ENCODE assay signal across 10 cellular contexts in the genomic region with DNA sequence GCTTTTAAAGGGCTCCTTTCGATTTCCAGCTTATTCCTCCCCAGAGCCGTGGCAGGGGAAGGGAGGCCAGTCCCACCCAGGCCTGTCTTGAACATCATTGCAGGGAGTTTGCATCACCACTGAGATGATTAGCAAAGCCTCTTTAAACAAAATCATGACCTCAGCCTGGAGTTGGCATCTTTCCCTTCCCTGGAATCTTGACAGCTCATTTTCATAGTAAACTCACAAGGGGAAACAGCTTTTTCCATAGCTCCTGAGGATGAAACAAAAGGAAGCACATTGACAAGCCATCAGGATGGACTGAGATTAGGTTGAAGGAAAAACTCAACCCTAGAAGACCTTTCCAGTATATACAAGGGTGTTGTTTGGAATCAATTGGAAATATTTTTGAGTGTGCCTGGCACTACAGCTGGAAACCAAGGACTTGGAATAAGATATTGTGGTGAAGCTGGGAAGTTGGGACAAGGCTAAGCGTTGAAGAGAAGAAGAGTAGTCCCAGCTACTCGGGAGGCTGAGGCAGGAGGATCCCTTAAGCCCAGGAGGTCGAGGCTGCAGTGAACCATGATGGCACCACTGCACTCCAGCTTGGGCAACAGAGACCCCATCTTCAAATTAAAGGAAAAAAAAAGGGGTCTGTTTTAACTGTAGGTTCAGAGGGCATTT. TPM values are rescaled to one million over a fixed set of nuclear protein-coding genes. Genes with fewer than 3 reads are reported as not detected.
DNase-seq lines count a peak whose midpoint lies in the region; ATAC-seq and TF ChIP-seq lines count a peak whose summit lies in the region.
"Had no signal": no experiment of that assay in that cellular context is flagged by ENCODE, and none has a peak within 500 bp of the region (broad histone marks: within the 10 kb centered on the region; RNA-seq: fewer than 3 reads in every experiment).

No MANE protein-coding gene starts in this region.

- TF ChIP-seq CTCF in AG10803 (conservative IDR thresholded peaks at IDR 0.05; ENCODE audit: low read length) (no peak), foreskin fibroblast (IDR thresholded peaks at IDR 0.05; ENCODE audit: low read depth, low read length) (no peak), ovary (IDR thresholded peaks at IDR 0.05) (no peak)

- TF ChIP-seq POLR2A in ovary (IDR thresholded peaks at IDR 0.05), result peak; percentile 44

- H3K9me3 ChIP-seq in SJCRH30 (replicated peaks) (no peaks in the 10 kb centered on the region), ovary (no peaks in the 10 kb centered on the region)

- H3K27ac ChIP-seq in SJCRH30, result 0 out of 2 replicates have a peak overlapping the region, but pooled peaks have one; percentile 9
- H3K27ac ChIP-seq in ovary, result peak overlapping the region in 1 of 2 donors; percentile 73

- DNase-seq in AG10803 (ENCODE audit: low read depth) (peak; percentile 99), SJCRH30 (peak; percentile 54 to 62), foreskin fibroblast (peak; percentile 98 to 100), ovary (peak in 4 of 5 donors; percentile 64 to 92 (median 78)), NCI-H748 (lab: John Stamatoyannopoulos, UW; ENCODE audit: unreplicated experiment) (no peak), islet precursor cell (no peak)
- no peak for DNase-seq in activated CD4-positive, alpha-beta T cell treated with anti-CD3 and anti-CD28 coated beads, Interleukin-2, amount 50 U/mL, for 1 hour
- DNase-seq: activated CD8-positive, alpha-beta T cell treated with anti-CD3 and anti-CD28 coated beads for 36 hours; natural killer cell had no signal

- TF ChIP-seq EP300 in ovary (IDR thresholded peaks at IDR 0.05), result peak; percentile 46

- peaks cover 13% of the 10 kb centered on the region for H3K4me1 ChIP-seq in SJCRH30
- H3K4me1 ChIP-seq in ovary (ENCODE audit: insufficient read depth), result peaks cover 12% of the 10 kb centered on the region

- no peaks in the 10 kb centered on the region for H3K36me3 ChIP-seq in SJCRH30
- H3K36me3 ChIP-seq in ovary, result no peaks in the 10 kb centered on the region

- 46 to 55% (median 54%) methylated on average over 5 of the region's 5 CpGs for WGBS in ovary, 3 donors

- intact Hi-C loops in ovary (cut with DNase I), result no loop called here

- ATAC-seq in GM19324 (IDR thresholded peaks at IDR 0.05; ENCODE audit: low FRiP score, unreplicated experiment), result no peak
- ATAC-seq: activated CD8-positive, alpha-beta T cell treated with anti-CD3 and anti-CD28 coated beads for 36 hours; natural killer cell had no signal

- H3K4me3 ChIP-seq in AG10803 (ENCODE audit: low read length), result peak overlapping the region; percentile 17
- no peak overlapping the region for H3K4me3 ChIP-seq in SJCRH30
- H3K4me3 ChIP-seq in foreskin fibroblast (ENCODE audit: low read depth in 1 of 2, low read length in 2 of 2), result peak overlapping the region in 1 of 2 donors; percentile 26
- H3K4me3 ChIP-seq in ovary, result no peak overlapping the region

- H3K27me3 ChIP-seq in SJCRH30 (no peaks in the 10 kb centered on the region), ovary (no peaks in the 10 kb centered on the region)

RNA-seq across cellular contexts. Expression of gene LARP6, which starts 3.1 kb away (rescaled TPM):
- 54.8 and 61.2 TPM in 2 replicates for total RNA-seq in SJCRH30 (2014; rRNA removed; shearing (Covaris generic))
- 10 to 100 TPM; 13.4 to 51.5 (median 31.9) TPM for total RNA-seq in ovary
- polyA plus RNA-seq in ovary, result 10 to 100 TPM; 23.6 to 61.7 TPM
- total RNA-seq: natural killer cell had no signal

RNA-seq across cellular contexts. Expression of gene THAP10, which starts 35.2 kb away (rescaled TPM):
- 5.5 and 6.8 TPM in 2 replicates for total RNA-seq in SJCRH30 (2014; rRNA removed; shearing (Covaris generic))
- 1 to 10 TPM; 2.6 to 5.0 (median 4.0) TPM for total RNA-seq in ovary
- 1 to 10 TPM; 2.9 to 3.7 TPM for polyA plus RNA-seq in ovary
- total RNA-seq: activated CD8-positive, alpha-beta T cell treated with anti-CD3 and anti-CD28 coated beads for 36 hours; natural killer cell had no signal

RNA-seq across cellular contexts. Expression of gene LRRC49, which starts 35.6 kb away (rescaled TPM):
- 12.6 and 21.1 TPM in 2 replicates for total RNA-seq in SJCRH30 (2014; rRNA removed; shearing (Covaris generic))
- 10 to 100 TPM; 13.0 to 34.6 (median 16.4) TPM for total RNA-seq in ovary
- 10 to 100 TPM; 11.9 to 14.2 TPM for polyA plus RNA-seq in ovary
- total RNA-seq: activated CD8-positive, alpha-beta T cell treated with anti-CD3 and anti-CD28 coated beads for 36 hours had no signal

Comparison
In these comparisons a context has a peak if more than half of its experiments do, and no peak if none do; other contexts are left out.
1. DNase-seq: peak in AG10803 (single experiment), SJCRH30 (2 of 2), foreskin fibroblast (2 of 2) and ovary (4 of 5); none in activated CD4-positive, alpha-beta T cell treated with anti-CD3 and anti-CD28 coated beads, Interleukin-2, amount 50 U/mL, for 1 hour (single experiment), NCI-H748 (single experiment) and islet precursor cell (single experiment).